ENCODE assay signal across 6 cellular contexts in the genomic region with DNA sequence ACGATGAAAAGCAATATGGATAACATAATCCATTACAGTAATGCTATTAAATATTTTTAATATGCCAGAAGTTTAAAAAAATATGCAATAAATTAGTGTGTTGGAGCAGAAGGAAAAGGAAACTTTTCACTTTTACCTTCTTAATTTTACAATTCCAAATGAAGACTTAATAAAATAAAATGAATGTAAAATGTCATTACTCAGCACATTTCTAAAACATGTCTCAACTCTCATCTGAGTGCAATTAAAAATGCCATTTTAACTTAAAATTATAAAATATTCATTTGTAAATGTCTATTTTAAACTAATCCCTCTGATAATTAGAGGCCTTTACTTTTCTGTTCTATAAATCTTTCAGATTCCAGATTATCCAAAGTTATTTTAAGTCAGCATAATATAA.
"Had no signal": no experiment of that assay in that cellular context is flagged by ENCODE, and none has a peak within 500 bp of the region (broad histone marks: within the 10 kb centered on the region; RNA-seq: fewer than 3 reads in every experiment).

No MANE protein-coding gene starts in this region.

- FAIRE-seq: H54 had no signal

- DNase-seq: GM23248, GOT3, H9, HCEC 1CT, KG1 had no signal

- H3K4me3 ChIP-seq: GM23248 had no signal

- H3K9ac ChIP-seq: GM23248 had no signal

- H3K27ac ChIP-seq: GM23248 had no signal

- H2AFZ ChIP-seq: GM23248 had no signal
